In the genomic region with DNA sequence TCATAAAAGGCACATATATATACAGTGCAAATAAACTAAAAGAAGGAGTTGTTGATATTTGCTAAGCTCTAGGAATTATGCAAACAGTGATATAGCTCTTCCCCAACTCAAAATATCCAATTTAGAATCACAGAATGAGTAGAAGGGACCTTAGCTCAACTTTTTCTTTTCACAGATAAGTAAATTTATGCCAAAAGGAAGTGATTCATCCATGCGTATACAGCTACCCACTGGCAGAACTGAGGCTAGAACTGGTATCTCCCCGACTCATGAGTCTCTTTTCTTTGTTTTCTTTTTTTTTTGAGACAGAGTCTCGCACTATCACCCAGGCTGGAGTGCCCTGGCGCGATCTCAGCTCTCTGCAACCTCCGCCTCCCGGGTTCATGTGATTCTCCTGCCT, we compare ENCODE assay signal across 10 cellular contexts. TPM values are rescaled to one million over a fixed set of nuclear protein-coding genes. Genes with fewer than 3 reads are reported as not detected.
DNase-seq lines count a peak whose midpoint lies in the region; ATAC-seq and TF ChIP-seq lines count a peak whose summit lies in the region.
"Had no signal": no experiment of that assay in that cellular context is flagged by ENCODE, and none has a peak within 500 bp of the region (broad histone marks: within the 10 kb centered on the region; RNA-seq: fewer than 3 reads in every experiment).

No MANE protein-coding gene starts in this region.

- H3K27ac Mint-ChIP-seq in WTC11: peak overlapping the region; percentile 75

- no peaks in the 10 kb centered on the region for H3K27me3 Mint-ChIP-seq in WTC11 (ENCODE audit: low read depth)
- H3K27me3 Mint-ChIP-seq: brain had no signal

- DNase-seq in A673 (ENCODE audit: low spot score): peak; percentile 90
- peak; percentile 73 for DNase-seq in HCEC 1CT
- no peak for DNase-seq in WTC11 (ENCODE audit: low spot score)
- no peak for DNase-seq in UCSD-AML1 (lab: John Stamatoyannopoulos, UW; ENCODE audit: unreplicated experiment)
- DNase-seq in NCI-H1436 (lab: John Stamatoyannopoulos, UW): no peak
- no peak for DNase-seq in effector CD8-positive, alpha-beta T cell (lab: John Stamatoyannopoulos, UW)

- no peak for ATAC-seq in WTC11
- no peak for ATAC-seq in GM19035 (IDR thresholded peaks at IDR 0.05; ENCODE audit: unreplicated experiment)

- CTCF ChIA-PET in A673 (lab: Charles Lee): interaction anchor here (1.2 kb wide), 1 partner anchor 98 kb away, joined by 3 read pairs; no protein-coding TSS in a partner anchor
- CTCF ChIA-PET in WTC11 (lab: Charles Lee): interaction anchor here (0.6 to 1.9 kb wide), 3 partner anchors 14 to 47 kb away, joined by 3 to 6 read pairs (median 3); no protein-coding TSS in a partner anchor

- H3K4me1 Mint-ChIP-seq in WTC11: peaks cover 86% of the 10 kb centered on the region

- intact Hi-C loops in A673 (cut with micrococcal nuclease; ENCODE audit: unreplicated experiment): no loop called here

- no peaks in the 10 kb centered on the region for H3K36me3 ChIP-seq in A673 (ENCODE audit: insufficient read depth, low read length, poor library complexity, severe bottlenecking)
- 0 out of 2 replicates have a peak, but pooled peaks cover 6% of the 10 kb centered on the region for H3K36me3 ChIP-seq in iPS-20b (ENCODE audit: insufficient read depth, low read depth, low read length)
- H3K36me3 ChIP-seq: HAP-1 had no signal

- peaks cover 47% of the 10 kb centered on the region for H3K4me1 ChIP-seq in A673 (ENCODE audit: insufficient read depth, low read length, poor library complexity, severe bottlenecking)
- peaks cover 44% of the 10 kb centered on the region for H3K4me1 ChIP-seq in iPS-20b (ENCODE audit: insufficient read depth, low read length)
- H3K4me1 ChIP-seq: HAP-1 had no signal

- POLR2A ChIA-PET in A673 (lab: Charles Lee; ENCODE audit: low non-redundant PET): no interaction called here
- POLR2A ChIA-PET in WTC11 (lab: Charles Lee): interaction anchor here (1.0 to 1.1 kb wide), 2 partner anchors 70 to 98 kb away, joined by 3 to 6 read pairs; no protein-coding TSS in a partner anchor

- H3K27me3 ChIP-seq in A673 (replicated peaks; ENCODE audit: insufficient read depth, low read depth, low read length, poor library complexity) (no peaks in the 10 kb centered on the region), iPS-20b (ENCODE audit: insufficient read depth, low read length) (no peaks in the 10 kb centered on the region)

- TF ChIP-seq CTCF in A673 (conservative IDR thresholded peaks at IDR 0.05; ENCODE audit: low read depth, low read length) (no peak), WTC11 (IDR thresholded peaks at IDR 0.05) (no peak)

- H3K9ac ChIP-seq in iPS-20b (ENCODE audit: low read depth, low read length): peak overlapping the region; percentile 41; the same call in 1 of the 2 replicates

- H3K27ac ChIP-seq in A673 (ENCODE audit: low read depth, low read length, poor library complexity, severe bottlenecking) (peak overlapping the region; percentile 69), iPS-20b (ENCODE audit: low read length) (no peak overlapping the region)

- no peaks in the 10 kb centered on the region for H3K9me3 Mint-ChIP-seq in WTC11

- H3K4me3 ChIP-seq in A673 (ENCODE audit: low read depth, low read length, poor library complexity, severe bottlenecking) (no peak overlapping the region), iPS-20b (ENCODE audit: low read length) (no peak overlapping the region)
- H3K4me3 ChIP-seq: HAP-1 had no signal

- H3K4me3 Mint-ChIP-seq in WTC11: no peak overlapping the region

- BruUV-seq in A673 (replicated peaks; lab: Mats Ljungman, UMichigan): no TSS peak

- H3K36me3 Mint-ChIP-seq in WTC11: peaks cover 24% of the 10 kb centered on the region

- H3K9me3 ChIP-seq in A673 (ENCODE audit: low read depth, low read length, poor library complexity, severe bottlenecking): no peaks in the 10 kb centered on the region
- no peaks in the 10 kb centered on the region for H3K9me3 ChIP-seq in iPS-20b (ENCODE audit: insufficient read depth, low read depth, low read length)
- H3K9me3 ChIP-seq: HAP-1 had no signal

TF ChIP-seq in WTC11, 78 proteins besides CTCF, POLR2A, EP300 and RAD21:
- TF ChIP-seq FOXP1 (CRISPR knock-in tag; IDR thresholded peaks at IDR 0.05; ENCODE audit: borderline replicate concordance): no peak
- no peak for TF ChIP-seq SP1 (CRISPR knock-in tag; conservative IDR thresholded peaks at IDR 0.05)
TF ChIP-seq in WTC11: peak in this region for 0.

RNA-seq across cellular contexts. Expression of a gene that starts 54.2 kb away (rescaled TPM):
- 28.0 and 31.9 TPM in 2 replicates for total RNA-seq in A673 (2021)
- 27.1 to 28.7 TPM (median 28.0 TPM) in 3 replicates for total RNA-seq in WTC11 (2021)

Comparison
In these comparisons a context has a peak if more than half of its experiments do, and no peak if none do; other contexts are left out.
1. DNase-seq: peak in A673 (single experiment) and HCEC 1CT (single experiment); none in WTC11 (single experiment), UCSD-AML1 (single experiment), NCI-H1436 (single experiment) and effector CD8-positive, alpha-beta T cell (single experiment).